ENCODE assay signal across 10 cellular contexts in the genomic region with DNA sequence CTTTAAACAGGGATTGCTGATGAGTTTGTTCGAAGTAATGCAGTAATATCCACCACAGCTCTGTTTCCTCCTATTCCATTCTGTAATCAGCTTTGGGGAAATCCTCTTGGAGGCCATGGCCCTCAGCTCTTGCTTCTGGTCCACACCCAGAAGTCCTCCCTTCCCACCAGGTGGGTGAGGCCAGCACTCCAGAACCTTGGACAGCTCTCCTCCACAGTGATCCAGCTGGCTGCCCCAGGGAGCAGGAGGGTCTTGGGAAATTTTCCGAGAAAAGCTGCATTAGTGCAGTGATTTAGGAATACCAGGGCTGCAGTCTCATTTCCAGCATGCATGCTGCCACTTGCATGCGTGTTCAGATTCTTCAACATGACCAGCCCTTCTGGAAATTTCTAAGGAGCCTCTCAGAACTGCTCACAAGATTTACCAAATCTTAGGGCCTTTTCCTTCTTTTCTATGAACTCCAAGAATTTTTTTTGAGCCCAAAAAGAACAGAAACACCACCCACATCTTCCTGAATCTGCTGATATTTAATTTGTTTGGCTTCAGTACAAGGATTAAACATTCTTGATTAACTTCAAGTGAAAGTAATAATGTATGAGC. TPM values are rescaled to one million over a fixed set of nuclear protein-coding genes. Genes with fewer than 3 reads are reported as not detected.
DNase-seq lines count a peak whose midpoint lies in the region; FAIRE-seq and TF ChIP-seq lines count a peak whose summit lies in the region.
"Had no signal": no experiment of that assay in that cellular context is flagged by ENCODE, and none has a peak within 500 bp of the region (broad histone marks: within the 10 kb centered on the region; RNA-seq: fewer than 3 reads in every experiment).

No MANE protein-coding gene starts in this region.

- no peaks in the 10 kb centered on the region for H3K36me3 Mint-ChIP-seq in activated CD4-positive, alpha-beta memory T cell treated with anti-CD3 and anti-CD28 coated beads for 36 hours
- no peaks in the 10 kb centered on the region for H3K36me3 Mint-ChIP-seq in activated CD4-positive, alpha-beta memory T cell treated with anti-CD3 and anti-CD28 coated beads, Interleukin-2, amount 10 ng/mL, durations not matched to agents 7 days and 5 days (ENCODE audit: low read depth)

- no peak overlapping the region for H3K27ac ChIP-seq in SJCRH30
- no peak overlapping the region for H3K27ac ChIP-seq in small intestine (ENCODE audit: low read depth in 1 of 2, low read length in 1 of 2)

- no peak for TF ChIP-seq CTCF in foreskin fibroblast (IDR thresholded peaks at IDR 0.05; ENCODE audit: low read depth, low read length)

- CTCF ChIA-PET in activated CD4-positive, alpha-beta memory T cell treated with anti-CD3 and anti-CD28 coated beads for 36 hours (lab: Charles Lee), result interaction anchor here (0.6 to 2.0 kb wide), 4 partner anchors 9 to 66 kb away, joined by 3 to 10 read pairs (median 4); no protein-coding TSS in a partner anchor
- CTCF ChIA-PET in activated CD4-positive, alpha-beta memory T cell treated with anti-CD3 and anti-CD28 coated beads, Interleukin-2, amount 10 ng/mL, durations not matched to agents 7 days and 5 days (lab: Charles Lee), result interaction anchor here (0.7 to 2.3 kb wide), 8 partner anchors 9 to 77 kb away, joined by 3 to 10 read pairs (median 5); no protein-coding TSS in a partner anchor

- no peaks in the 10 kb centered on the region for H3K9me3 ChIP-seq in SJCRH30 (replicated peaks)
- H3K9me3 ChIP-seq in small intestine (ENCODE audit: control insufficient read depth, low read depth), result no peaks in the 10 kb centered on the region

- peaks cover 23% of the 10 kb centered on the region for H3K27me3 Mint-ChIP-seq in activated CD4-positive, alpha-beta memory T cell treated with anti-CD3 and anti-CD28 coated beads for 36 hours
- H3K27me3 Mint-ChIP-seq in activated CD4-positive, alpha-beta memory T cell treated with anti-CD3 and anti-CD28 coated beads, Interleukin-2, amount 10 ng/mL, durations not matched to agents 7 days and 5 days, result peaks cover 50% of the 10 kb centered on the region

- no peak overlapping the region for H3K4me3 Mint-ChIP-seq in activated CD4-positive, alpha-beta memory T cell treated with anti-CD3 and anti-CD28 coated beads for 36 hours
- H3K4me3 Mint-ChIP-seq in activated CD4-positive, alpha-beta memory T cell treated with anti-CD3 and anti-CD28 coated beads, Interleukin-2, amount 10 ng/mL, durations not matched to agents 7 days and 5 days, result no peak overlapping the region

- H3K4me1 Mint-ChIP-seq in activated CD4-positive, alpha-beta memory T cell treated with anti-CD3 and anti-CD28 coated beads for 36 hours (ENCODE audit: low read depth), result peaks cover 18% of the 10 kb centered on the region
- H3K4me1 Mint-ChIP-seq in activated CD4-positive, alpha-beta memory T cell treated with anti-CD3 and anti-CD28 coated beads, Interleukin-2, amount 10 ng/mL, durations not matched to agents 7 days and 5 days, result peaks cover 11% of the 10 kb centered on the region

- H3K4me3 ChIP-seq in SJCRH30 (no peak overlapping the region), foreskin fibroblast (ENCODE audit: low read depth in 1 of 2, low read length in 2 of 2) (no peak overlapping the region), small intestine (ENCODE audit: low read depth in 1 of 2, low read length in 2 of 2) (no peak overlapping the region)

- no peak overlapping the region for H3K27ac Mint-ChIP-seq in activated CD4-positive, alpha-beta memory T cell treated with anti-CD3 and anti-CD28 coated beads for 36 hours
- H3K27ac Mint-ChIP-seq in activated CD4-positive, alpha-beta memory T cell treated with anti-CD3 and anti-CD28 coated beads, Interleukin-2, amount 10 ng/mL, durations not matched to agents 7 days and 5 days, result no peak overlapping the region

- no peaks in the 10 kb centered on the region for H3K9me3 Mint-ChIP-seq in activated CD4-positive, alpha-beta memory T cell treated with anti-CD3 and anti-CD28 coated beads for 36 hours
- no peaks in the 10 kb centered on the region for H3K9me3 Mint-ChIP-seq in activated CD4-positive, alpha-beta memory T cell treated with anti-CD3 and anti-CD28 coated beads, Interleukin-2, amount 10 ng/mL, durations not matched to agents 7 days and 5 days

- intact Hi-C loops in activated CD4-positive, alpha-beta memory T cell treated with anti-CD3 and anti-CD28 coated beads for 36 hours (cut with micrococcal nuclease), result loop anchor here (10.0 kb wide), 1 partner anchor 179 kb away; a partner anchor contains a TSS

- H3K36me3 ChIP-seq in SJCRH30, result no peaks in the 10 kb centered on the region
- no peaks in the 10 kb centered on the region for H3K36me3 ChIP-seq in small intestine (ENCODE audit: control insufficient read depth in 2 of 2, insufficient read depth in 2 of 2, low read length in 2 of 2)

- FAIRE-seq in small intestine (lab: Jason Lieb, UNC), result no peak

- H3K27me3 ChIP-seq in SJCRH30 (no peaks in the 10 kb centered on the region), small intestine (ENCODE audit: control insufficient read depth in 2 of 2, insufficient read depth in 2 of 2, low read length in 2 of 2) (no peaks in the 10 kb centered on the region)

- WGBS in small intestine, 3 donors, result 22 to 44% (median 36%) methylated on average over 3 of the region's 3 CpGs

- peak; percentile 31 for DNase-seq in activated CD4-positive, alpha-beta memory T cell treated with anti-CD3 and anti-CD28 coated beads for 36 hours
- no peak for DNase-seq in activated CD4-positive, alpha-beta memory T cell treated with anti-CD3 and anti-CD28 coated beads, Interleukin-2, amount 10 ng/mL, durations not matched to agents 7 days and 5 days
- DNase-seq in SJCRH30, result peak; percentile 21 to 51
- DNase-seq in foreskin fibroblast, result peak; percentile 9 to 53
- DNase-seq in small intestine, result peak; percentile 43
- no peak for DNase-seq in MV-4-11 (lab: John Stamatoyannopoulos, UW)
- no peak for DNase-seq in NCI-H510A (lab: John Stamatoyannopoulos, UW)
- DNase-seq in activated CD4-positive, CD25-positive, alpha-beta regulatory T cell (lab: John Stamatoyannopoulos, UW), result no peak
- DNase-seq: activated CD4-positive, alpha-beta T cell treated with anti-CD3 and anti-CD28 coated beads, Interleukin-2, amount 50 U/mL, for 4 hours; NCI-H524 treated with DMSO at 0.1 percent for 48 hours had no signal

- no peaks in the 10 kb centered on the region for H3K4me1 ChIP-seq in SJCRH30
- H3K4me1 ChIP-seq in small intestine (ENCODE audit: control insufficient read depth in 2 of 2, insufficient read depth in 1 of 2, low read depth in 1 of 2, low read length in 1 of 2), result peaks cover 0 to 10% of the 10 kb centered on the region in 2 donors

- POLR2A ChIA-PET in activated CD4-positive, alpha-beta memory T cell treated with anti-CD3 and anti-CD28 coated beads for 36 hours (lab: Charles Lee), result no interaction called here
- POLR2A ChIA-PET in activated CD4-positive, alpha-beta memory T cell treated with anti-CD3 and anti-CD28 coated beads, Interleukin-2, amount 10 ng/mL, durations not matched to agents 7 days and 5 days (lab: Charles Lee), result interaction anchor here (0.9 to 1.2 kb wide), 2 partner anchors 9 to 133 kb away, joined by 3 read pairs; a partner anchor contains a TSS

RNA-seq across cellular contexts. Expression of a gene that starts 4.2 kb away (rescaled TPM):
- total RNA-seq in activated CD4-positive, alpha-beta memory T cell treated with anti-CD3 and anti-CD28 coated beads for 36 hours, result under 1 TPM; 0.07 to 0.12 TPM
- total RNA-seq in activated CD4-positive, alpha-beta memory T cell treated with anti-CD3 and anti-CD28 coated beads, Interleukin-2, amount 10 ng/mL, durations not matched to agents 7 days and 5 days, result under 1 TPM; 0.38 to 0.53 TPM
- total RNA-seq in SJCRH30 (2014; rRNA removed; shearing (Covaris generic)), result 0.04 and 0.08 TPM in 2 replicates
- 100 to 1,000 TPM in 1 of 3 donors, 10 to 100 TPM in 2; 57.1 to 123 (median 86.7) TPM for polyA plus RNA-seq in small intestine

Comparison
In these comparisons a context has a peak if more than half of its experiments do, and no peak if none do; other contexts are left out.
1. DNase-seq: peak in activated CD4-positive, alpha-beta memory T cell treated with anti-CD3 and anti-CD28 coated beads for 36 hours (single experiment), SJCRH30 (2 of 2), foreskin fibroblast (2 of 2) and small intestine (single experiment); none in activated CD4-positive, alpha-beta memory T cell treated with anti-CD3 and anti-CD28 coated beads, Interleukin-2, amount 10 ng/mL, durations not matched to agents 7 days and 5 days (single experiment), MV-4-11 (single experiment), NCI-H510A (single experiment) and activated CD4-positive, CD25-positive, alpha-beta regulatory T cell (0 of 4).